ENCODE assay signal across 8 cellular contexts in genomic region chr10:97321032-97321806, GRCh38. TPM values are rescaled to one million over a fixed set of nuclear protein-coding genes. Genes with fewer than 3 reads are reported as not detected.
DNase-seq lines count a peak whose midpoint lies in the region; ATAC-seq and TF ChIP-seq lines count a peak whose summit lies in the region.

No MANE protein-coding gene starts in this region.

- ATAC-seq in HG03457 (IDR thresholded peaks at IDR 0.05; ENCODE audit: unreplicated experiment): no peak
- no peak for ATAC-seq in HG03342 (IDR thresholded peaks at IDR 0.05; ENCODE audit: unreplicated experiment)

- H3K9me3 ChIP-seq in hepatocyte (ENCODE audit: low read depth) (no peaks in the 10 kb centered on the region), prostate gland (no peaks in the 10 kb centered on the region)

- no peaks in the 10 kb centered on the region for H3K36me3 Mint-ChIP-seq in activated T-cell treated with anti-CD3 and anti-CD28 coated beads, Interleukin-2, amount 50 U/mL, for 24 hours (ENCODE audit: low read depth)

- H4K20me1 ChIP-seq in hepatocyte (ENCODE audit: insufficient read depth, poor library complexity, severe bottlenecking): no peaks in the 10 kb centered on the region

- 22% methylated on average over 31 of the region's 38 CpGs for WGBS in hepatocyte (ENCODE audit: low lambda C conversion rate, missing lambda C conversion rate)
- 47% methylated on average over 38 of the region's 38 CpGs for WGBS in prostate gland

- H3K4me1 Mint-ChIP-seq in activated T-cell treated with anti-CD3 and anti-CD28 coated beads, Interleukin-2, amount 50 U/mL, for 24 hours (ENCODE audit: low read depth): peaks cover 32% of the 10 kb centered on the region

- H3K27me3 Mint-ChIP-seq in activated T-cell treated with anti-CD3 and anti-CD28 coated beads, Interleukin-2, amount 50 U/mL, for 24 hours: no peaks in the 10 kb centered on the region

- TF ChIP-seq CTCF in hepatocyte (IDR thresholded peaks at IDR 0.05; ENCODE audit: poor library complexity) (no peak), prostate gland (IDR thresholded peaks at IDR 0.05) (no peak)

- H3K27me3 ChIP-seq in ACC112 (ENCODE audit: insufficient read depth, low read length): peaks cover 26% of the 10 kb centered on the region
- no peaks in the 10 kb centered on the region for H3K27me3 ChIP-seq in hepatocyte
- no peaks in the 10 kb centered on the region for H3K27me3 ChIP-seq in prostate gland (replicated peaks; ENCODE audit: insufficient read depth)

- peak overlapping the region; percentile 86 for H3K27ac Mint-ChIP-seq in activated T-cell treated with anti-CD3 and anti-CD28 coated beads, Interleukin-2, amount 50 U/mL, for 24 hours

- no peak overlapping the region for H3K27ac ChIP-seq in ACC112 (ENCODE audit: low read depth, low read length)
- H3K27ac ChIP-seq in hepatocyte: no peak overlapping the region
- H3K27ac ChIP-seq in prostate gland: peak overlapping the region in 1 of 2 donors; percentile 99

- no peak for TF ChIP-seq POLR2A in prostate gland (IDR thresholded peaks at IDR 0.05)

- H3K9me3 Mint-ChIP-seq in activated T-cell treated with anti-CD3 and anti-CD28 coated beads, Interleukin-2, amount 50 U/mL, for 24 hours: no peaks in the 10 kb centered on the region

- H3K36me3 ChIP-seq in ACC112 (ENCODE audit: insufficient read depth, low read length): no peaks in the 10 kb centered on the region
- H3K36me3 ChIP-seq in hepatocyte (replicated peaks; ENCODE audit: insufficient read depth, low read depth): no peaks in the 10 kb centered on the region
- H3K36me3 ChIP-seq in prostate gland: no peaks in the 10 kb centered on the region

- H3K4me3 Mint-ChIP-seq in activated T-cell treated with anti-CD3 and anti-CD28 coated beads, Interleukin-2, amount 50 U/mL, for 24 hours: peak overlapping the region; percentile 78

- H3K9me2 ChIP-seq in hepatocyte (replicated peaks; ENCODE audit: insufficient read depth): no peaks in the 10 kb centered on the region

- H3K79me2 ChIP-seq in ACC112 (ENCODE audit: control insufficient read depth, insufficient read depth, low read length, unreplicated experiment): no peaks in the 10 kb centered on the region
- peaks cover 20% of the 10 kb centered on the region for H3K79me2 ChIP-seq in hepatocyte

- DNase-seq in Kasumi-1 (lab: John Stamatoyannopoulos, UW) (peak; percentile 84), hepatocyte (ENCODE audit: low spot score) (peak; percentile 39), prostate gland (ENCODE audit: low spot score) (no peak)
- DNase-seq in activated T-cell treated with anti-CD3 and anti-CD28 coated beads, Interleukin-2, amount 50 U/mL, for 24 hours: peak; percentile 47
- no peak for DNase-seq in stimulated activated naive CD4-positive, alpha-beta T cell treated with Interleukin-2 at 50 U/mL for 16 hours (lab: John Stamatoyannopoulos, UW)

- peak overlapping the region; percentile 85; the same call in 1 of the 2 replicates for H3K4me3 ChIP-seq in ACC112 (ENCODE audit: low read depth, low read length)
- peak overlapping the region; percentile 46 for H3K4me3 ChIP-seq in hepatocyte
- peak overlapping the region; percentile 78 to 94 for H3K4me3 ChIP-seq in prostate gland

- intact Hi-C loops in prostate gland (cut with DNase I): no loop called here

- H2AFZ ChIP-seq in ACC112 (ENCODE audit: low read length, unreplicated experiment): no peak overlapping the region
- H2AFZ ChIP-seq in hepatocyte: peak overlapping the region; percentile 53

- peak overlapping the region; percentile 98 for H3K4me2 ChIP-seq in hepatocyte

- H3K4me1 ChIP-seq in ACC112 (ENCODE audit: control insufficient read depth, insufficient read depth, low read length, unreplicated experiment) (peaks cover 4% of the 10 kb centered on the region), hepatocyte (ENCODE audit: insufficient read depth) (peaks cover 19% of the 10 kb centered on the region), prostate gland (replicated peaks) (peaks cover 8% of the 10 kb centered on the region)

RNA-seq across cellular contexts. Expression of gene FRAT1, which starts 2.1 kb away (rescaled TPM):
- total RNA-seq in hepatocyte (13.8 and 14.2 TPM in 2 replicates), prostate gland (10 to 100 TPM; 18.0 to 20.1 TPM)
- 8.1 and 14.2 TPM in 2 replicates for polyA plus RNA-seq in hepatocyte

RNA-seq across cellular contexts. Expression of gene FRAT2, which starts 13.3 kb away (rescaled TPM):
- total RNA-seq in hepatocyte (23.4 and 27.4 TPM in 2 replicates), prostate gland (10 to 100 TPM; 43.0 to 45.3 TPM)
- polyA plus RNA-seq in hepatocyte: 29.4 and 30.4 TPM in 2 replicates

RNA-seq across cellular contexts. Expression of gene ARHGAP19, which starts 28.8 kb away (rescaled TPM):
- total RNA-seq in hepatocyte (6.4 and 8.7 TPM in 2 replicates), prostate gland (10 to 100 TPM; 10.4 to 37.1 TPM)
- polyA plus RNA-seq in hepatocyte: 2.7 and 5.0 TPM in 2 replicates

Comparison
In these comparisons a context has a peak if more than half of its experiments do, and no peak if none do; other contexts are left out.
1. DNase-seq: peak in Kasumi-1 (2 of 2), activated T-cell treated with anti-CD3 and anti-CD28 coated beads, Interleukin-2, amount 50 U/mL, for 24 hours (single experiment) and hepatocyte (single experiment); none in prostate gland (single experiment) and stimulated activated naive CD4-positive, alpha-beta T cell treated with Interleukin-2 at 50 U/mL for 16 hours (single experiment).
2. Peak in every context shown above with its lines, with median percentiles within 50 percentile points of each other: H3K4me3 ChIP-seq.